ENCODE assay signal across 14 cellular contexts in the genomic region with DNA sequence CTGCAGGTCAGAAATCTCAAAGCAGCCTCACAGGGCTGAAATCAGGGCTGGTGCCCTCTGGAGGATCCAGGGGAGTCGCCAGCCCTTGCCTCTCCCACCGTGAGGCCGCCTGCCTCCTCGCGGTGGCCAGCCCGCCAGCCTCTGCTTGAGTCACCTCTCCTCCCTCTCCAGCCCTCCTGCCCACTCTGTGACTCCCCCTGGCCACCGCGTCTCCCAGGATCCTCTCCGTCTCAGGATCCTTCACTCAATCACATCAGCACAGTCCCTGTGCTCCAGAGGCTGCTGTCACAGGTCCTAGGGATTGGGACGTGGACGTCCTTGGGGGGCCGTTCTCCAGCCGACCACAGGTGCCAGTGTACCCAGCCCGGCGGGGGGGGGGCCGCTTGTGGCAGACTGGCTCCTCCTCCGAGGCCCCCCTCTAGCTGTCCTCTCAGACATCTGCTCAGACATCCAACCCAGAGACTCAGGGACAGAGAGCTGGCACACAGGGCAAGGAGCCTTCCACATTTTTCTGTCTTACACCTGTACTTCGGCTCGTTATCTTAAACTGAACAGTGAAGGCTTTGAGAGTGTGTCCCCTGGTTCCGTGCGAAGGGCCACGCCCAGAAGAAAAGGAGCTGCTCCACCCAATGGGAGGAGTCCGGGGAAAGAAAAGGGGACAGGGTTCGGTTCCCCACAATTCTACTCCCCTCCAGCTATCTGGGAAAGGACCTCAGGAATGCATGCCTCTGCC. TPM values are rescaled to one million over a fixed set of nuclear protein-coding genes. Genes with fewer than 3 reads are reported as not detected.
A peak's percentile ranks its signal among the peaks of the same experiment; 100 is the strongest.
DNase-seq lines count a peak whose midpoint lies in the region; ATAC-seq, FAIRE-seq and TF ChIP-seq lines count a peak whose summit lies in the region.
"Had no signal": no experiment of that assay in that cellular context is flagged by ENCODE, and none has a peak within 500 bp of the region (broad histone marks: within the 10 kb centered on the region; RNA-seq: fewer than 3 reads in every experiment).

No MANE protein-coding gene starts in this region.

- DNase-seq in HuH-7 (ENCODE audit: low spot score): peak; percentile 47
- no peak for DNase-seq in GM12878 (ENCODE audit: low read depth, low spot score)
- no peak for DNase-seq in lower lobe of right lung
- DNase-seq in mucosa of gallbladder (ENCODE audit: low spot score): no peak
- DNase-seq in OCI-M2 (lab: John Stamatoyannopoulos, UW; ENCODE audit: unreplicated experiment): no peak
- DNase-seq: heart left ventricle; naive thymus-derived CD8-positive, alpha-beta T cell; NCI-H2171 treated with DMSO at 0.1 percent for 48 hours; stimulated activated CD4-positive, alpha-beta T cell treated with anti-CD3 and anti-CD28 coated beads, Interleukin-2, amount 100 ng/mL, for 48 hours; testis had no signal

- no peak for TF ChIP-seq EP300 in GM12878 (IDR thresholded peaks at IDR 0.05; ENCODE audit: borderline replicate concordance in 1 of 2, control insufficient read depth in 1 of 2, low read depth in 2 of 2, low read length in 2 of 2)

- no peak overlapping the region for H2AFZ ChIP-seq in GM12878 (ENCODE audit: control insufficient read depth, low read depth, low read length)

- H4K20me1 ChIP-seq in BLaER1 treated with 17β-estradiol and CSF1 and Interleukin-3, amounts not matched to agents 10 nM and 100 nM: no peaks in the 10 kb centered on the region; a peak in 1 of 22 replicates
- H4K20me1 ChIP-seq in GM12878 (ENCODE audit: control insufficient read depth, insufficient read depth): no peaks in the 10 kb centered on the region

- RAD21 ChIA-PET in GM12878 (lab: Charles Lee; ENCODE audit: unreplicated experiment): no interaction called here

- no peaks in the 10 kb centered on the region for H3K79me2 ChIP-seq in GM12878 (ENCODE audit: control insufficient read depth, insufficient read depth, low read length)

- 0 out of 22 replicates have a peak, but pooled peaks cover 0 to 5% (median 0%) of the 10 kb centered on the region in 11 experiments for H3K9me3 ChIP-seq in BLaER1 treated with 17β-estradiol and CSF1 and Interleukin-3, amounts not matched to agents 10 nM and 100 nM (replicated peaks in 1 of 11)
- H3K9me3 ChIP-seq in GM12878 (replicated peaks; ENCODE audit: control insufficient read depth, insufficient read depth, low read length) (no peaks in the 10 kb centered on the region), lower lobe of right lung (no peaks in the 10 kb centered on the region)
- H3K9me3 ChIP-seq: Caco-2, heart left ventricle, testis had no signal

- H3K36me3 ChIP-seq in BLaER1 treated with 17β-estradiol and CSF1 and Interleukin-3, amounts not matched to agents 10 nM and 100 nM: no peaks in the 10 kb centered on the region
- H3K36me3 ChIP-seq in GM12878 (ENCODE audit: control insufficient read depth in 2 of 2, insufficient read depth in 2 of 2, low read length in 1 of 2): no peaks in the 10 kb centered on the region
- no peaks in the 10 kb centered on the region for H3K36me3 ChIP-seq in lower lobe of right lung
- H3K36me3 ChIP-seq: heart left ventricle had no signal

- no peak for TF ChIP-seq POLR2A in GM12878 (IDR thresholded peaks at IDR 0.05; ENCODE audit: low read depth, low read length)

- H3K27me3 ChIP-seq in BLaER1 treated with 17β-estradiol and CSF1 and Interleukin-3, amounts not matched to agents 10 nM and 100 nM: peaks cover 0 to under 1% (median 0%) of the 10 kb centered on the region in 11 experiments; a peak in 1 of 22 replicates
- H3K27me3 ChIP-seq in GM12878 (replicated peaks in 1 of 2; ENCODE audit: control insufficient read depth in 2 of 2, insufficient read depth in 2 of 2, low read length in 1 of 2) (no peaks in the 10 kb centered on the region; a peak in 2 of 4 replicates), lower lobe of right lung (ENCODE audit: low read depth) (peaks cover 28% of the 10 kb centered on the region)
- H3K27me3 ChIP-seq: testis had no signal

- peak overlapping the region in 2 of 11 experiments; percentile 15 to 25; a peak in 1 of 22 replicates for H3K9ac ChIP-seq in BLaER1 treated with 17β-estradiol and CSF1 and Interleukin-3, amounts not matched to agents 10 nM and 100 nM
- H3K9ac ChIP-seq in GM12878 (ENCODE audit: control insufficient read depth, insufficient read depth, low read length): no peak overlapping the region

- CTCF ChIA-PET in GM12878 (lab: Yijun Ruan, JAX): no interaction called here

- in situ Hi-C loops in GM12878 (cut with MboI): loop anchor here (10.0 kb wide), 1 partner anchor 563 kb away; no protein-coding TSS in a partner anchor

- TF ChIP-seq CTCF in GM12878 (IDR thresholded peaks at IDR 0.05 in 2 of 3, conservative IDR thresholded peaks at IDR 0.05 in 1 of 3; ENCODE audit: control insufficient read depth in 2 of 3, extremely low read depth in 1 of 3, insufficient read depth in 1 of 3, low read depth in 3 of 3, low read length in 3 of 3) (no peak), lower lobe of right lung (IDR thresholded peaks at IDR 0.05) (no peak)

- H3K4me3 ChIP-seq in BLaER1 treated with 17β-estradiol and CSF1 and Interleukin-3, amounts not matched to agents 10 nM and 100 nM: no peak overlapping the region
- H3K4me3 ChIP-seq in GM12878: no peak overlapping the region
- no peak overlapping the region for H3K4me3 ChIP-seq in lower lobe of right lung
- H3K4me3 ChIP-seq: heart left ventricle, testis had no signal

- peak overlapping the region in 8 of 11 experiments; percentile 24 to 79 (median 64); a peak in 15 of 22 replicates for H3K4me2 ChIP-seq in BLaER1 treated with 17β-estradiol and CSF1 and Interleukin-3, amounts not matched to agents 10 nM and 100 nM
- H3K4me2 ChIP-seq in GM12878 (ENCODE audit: control insufficient read depth, insufficient read depth): no peak overlapping the region

- no peak for TF ChIP-seq RAD21 in GM12878 (IDR thresholded peaks at IDR 0.05; ENCODE audit: insufficient read depth, low read depth, low read length)

- peaks cover 0 to 42% (median 25%) of the 10 kb centered on the region in 10 experiments; a peak in 18 of 20 replicates for H3K4me1 ChIP-seq in BLaER1 treated with 17β-estradiol and CSF1 and Interleukin-3, amounts not matched to agents 10 nM and 100 nM
- H3K4me1 ChIP-seq in GM12878 (ENCODE audit: control insufficient read depth, insufficient read depth, low read length): no peaks in the 10 kb centered on the region
- H3K4me1 ChIP-seq in lower lobe of right lung: no peaks in the 10 kb centered on the region
- H3K4me1 ChIP-seq: heart left ventricle had no signal

- BruUV-seq in GM12878 (replicated peaks; lab: Mats Ljungman, UMichigan): no TSS peak

- intact Hi-C loops in GM12878 (cut with micrococcal nuclease; ENCODE audit: unreplicated experiment): no loop called here
- intact Hi-C loops in lower lobe of right lung (cut with DNase I): no loop called here

- FAIRE-seq in GM12878 (lab: Jason Lieb, UNC): no peak

- SMC1A ChIA-PET in GM12878 (lab: Charles Lee; ENCODE audit: uncharacterized antibody, unreplicated experiment): no interaction called here

- POLR2A ChIA-PET in GM12878 (lab: Charles Lee): no interaction called here

- ATAC-seq in GM12878: 0 out of 3 replicates have a peak, but pooled peaks have one; percentile 18
- ATAC-seq in lower lobe of right lung: peak; percentile 25 to 51
- ATAC-seq in HG03342 (IDR thresholded peaks at IDR 0.05; ENCODE audit: unreplicated experiment): no peak
- ATAC-seq in HG03025 (IDR thresholded peaks at IDR 0.05; ENCODE audit: low FRiP score, unreplicated experiment): no peak
- ATAC-seq: naive thymus-derived CD8-positive, alpha-beta T cell had no signal

- peak overlapping the region in 1 of 11 experiments; percentile 15; a peak in 1 of 22 replicates for H3K27ac ChIP-seq in BLaER1 treated with 17β-estradiol and CSF1 and Interleukin-3, amounts not matched to agents 10 nM and 100 nM
- H3K27ac ChIP-seq in GM12878 (ENCODE audit: control insufficient read depth, insufficient read depth) (no peak overlapping the region), lower lobe of right lung (no peak overlapping the region)
- H3K27ac ChIP-seq: heart left ventricle, testis had no signal

- WGBS in GM12878 (ENCODE audit: insufficient coverage, insufficient replicate concordance, low lambda C conversion rate, missing lambda C conversion rate): 35% methylated on average over 18 of the region's 24 CpGs

TF ChIP-seq in GM12878, 131 proteins besides CTCF, POLR2A, EP300 and RAD21 (continues in another document):
- TF ChIP-seq, protein P1, sequence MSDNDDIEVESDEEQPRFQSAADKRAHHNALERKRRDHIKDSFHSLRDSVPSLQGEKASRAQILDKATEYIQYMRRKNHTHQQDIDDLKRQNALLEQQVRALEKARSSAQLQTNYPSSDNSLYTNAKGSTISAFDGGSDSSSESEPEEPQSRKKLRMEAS (IDR thresholded peaks at IDR 0.05; ENCODE audit: low read depth, low read length): no peak
- TF ChIP-seq SMAD1 (IDR thresholded peaks at IDR 0.05; ENCODE audit: low read depth, partially characterized antibody) (no peak), MXI1 (IDR thresholded peaks at IDR 0.05; ENCODE audit: low read depth, low read length) (no peak), CREM (IDR thresholded peaks at IDR 0.05; ENCODE audit: low read depth) (no peak)

RNA-seq across cellular contexts. Expression of a gene that starts 9.4 kb away (rescaled TPM):
- total RNA-seq in GM12878 (2013; cell fraction: nucleolus; rRNA removed): 64.7 and 70.5 TPM in 2 replicates
- total RNA-seq in GM12878 (2014; rRNA removed): 22.3 and 24.6 TPM in 2 replicates
- total RNA-seq in GM12878 (2014; rRNA removed; fragmentation: Illumina TruSeq; extraction: Trizol): 21.1 and 23.8 TPM in 2 replicates
- 23.3 and 23.5 TPM in 2 replicates for total RNA-seq in GM12878 (2021)
- 8.8 TPM for polyA plus RNA-seq in GM12878 (2011; ENCODE audit: low read depth)
- 39.2 and 41.9 TPM in 2 replicates for polyA plus RNA-seq in GM12878 (2011; rRNA removed)
- polyA plus RNA-seq in GM12878 (2011; cell fraction: cytosol; rRNA removed): 33.2 and 37.5 TPM in 2 replicates
- 45.5 and 46.6 TPM in 2 replicates for polyA plus RNA-seq in GM12878 (2011; cell fraction: nucleus; rRNA removed)
- 17.7 and 23.3 TPM in 2 replicates for polyA plus RNA-seq in GM12878 (2012)
- polyA plus RNA-seq in GM12878 (2014; fragmentation: Illumina TruSeq; extraction: Trizol): 18.1 and 20.0 TPM in 2 replicates
- polyA plus RNA-seq in GM12878 (2014; fragmentation: Nextera tagmentation; extraction: Ambion mirVana): 1 to 10 TPM; 2.8 to 3.6 TPM
- polyA plus RNA-seq in GM12878 (2014; rRNA removed): 28.8 and 29.7 TPM in 2 replicates
- polyA plus RNA-seq in GM12878 (2016; fragmentation: Nextera tagmentation; extraction: Ambion mirVana): 10 to 100 TPM in 1 of 2 experiments, 1 to 10 TPM in 1; 4.6 to 21.2 TPM
- 38.9 and 40.3 TPM in 2 replicates for polyA minus RNA-seq in GM12878 (2011; rRNA and poly(A)+ RNA removed)
- 13.1 and 15.6 TPM in 2 replicates for polyA minus RNA-seq in GM12878 (2011; cell fraction: cytosol; rRNA and poly(A)+ RNA removed)
- 20.1 and 31.6 TPM in 2 replicates for polyA minus RNA-seq in GM12878 (2011; cell fraction: nucleus; rRNA and poly(A)+ RNA removed)
- total RNA-seq in lower lobe of right lung: 30.0 TPM
- total RNA-seq in mucosa of gallbladder: 28.1 TPM

Comparison
In these comparisons a context has a peak if more than half of its experiments do, and no peak if none do; other contexts are left out.
1. ATAC-seq: peak in GM12878 (single experiment) and lower lobe of right lung (2 of 2); none in HG03342 (single experiment) and HG03025 (single experiment).